In genomic region chr1:25797939-25798338, GRCh38 we compare ENCODE assay signal across 9 cellular contexts. TPM values are rescaled to one million over a fixed set of nuclear protein-coding genes. Genes with fewer than 3 reads are reported as not detected.
A peak's percentile ranks its signal among the peaks of the same experiment; 100 is the strongest.
DNase-seq lines count a peak whose midpoint lies in the region; ATAC-seq, FAIRE-seq and TF ChIP-seq lines count a peak whose summit lies in the region.
"Had no signal": no experiment of that assay in that cellular context is flagged by ENCODE, and none has a peak within 500 bp of the region (broad histone marks: within the 10 kb centered on the region; RNA-seq: fewer than 3 reads in every experiment).

No MANE protein-coding gene starts in this region.

- H3K9ac ChIP-seq in HepG2 (ENCODE audit: insufficient read depth, low read depth, low read length), result no peak overlapping the region

- H3K27me3 ChIP-seq in HepG2 (ENCODE audit: control insufficient read depth in 1 of 2, insufficient read depth in 2 of 2, low read length in 2 of 2), result peaks cover 0 to 17% of the 10 kb centered on the region in 2 experiments; a peak in 2 of 5 replicates

- H3K79me2 ChIP-seq in HepG2 (ENCODE audit: insufficient read depth, low read length), result no peaks in the 10 kb centered on the region

- no peak for FAIRE-seq in HepG2 (lab: Jason Lieb, UNC)

- peaks cover 34% of the 10 kb centered on the region for H3K4me1 Mint-ChIP-seq in CD14-positive monocyte
- H3K4me1 Mint-ChIP-seq in activated naive CD4-positive, alpha-beta T cell treated with anti-CD3 and anti-CD28 coated beads, Interleukin-2, amount 50 U/mL, for 24 hours, result peaks cover 86% of the 10 kb centered on the region

- peaks cover 2 to 3% (median 2%) of the 10 kb centered on the region in 3 donors for H3K27me3 Mint-ChIP-seq in CD14-positive monocyte (ENCODE audit: low read depth in 3 of 3)
- no peaks in the 10 kb centered on the region for H3K27me3 Mint-ChIP-seq in activated naive CD4-positive, alpha-beta T cell treated with anti-CD3 and anti-CD28 coated beads, Interleukin-2, amount 50 U/mL, for 24 hours

- no peaks in the 10 kb centered on the region for H4K20me1 ChIP-seq in HepG2 (ENCODE audit: insufficient read depth, low read length)

- TF ChIP-seq EP300 in HepG2 (IDR thresholded peaks at IDR 0.05; ENCODE audit: low read depth in 2 of 2, low read length in 2 of 2) (no peak), HepG2 (CRISPR knock-in tag; IDR thresholded peaks at IDR 0.05; ENCODE audit: borderline replicate concordance) (no peak)

- H2AFZ ChIP-seq in HepG2 (ENCODE audit: low read length), result no peak overlapping the region

- in situ Hi-C loops in HepG2 (cut with HindIII; ENCODE audit: extremely low pct_ligation_motif_present, low pct_unique_long_range_greater_than_20kb), result loop anchor here (5.0 kb wide), 1 partner anchor 41 kb away; no protein-coding TSS in a partner anchor
- in situ Hi-C loops in GM13976 (cut with MboI; ENCODE audit: low sequenced_read_pairs, unreplicated experiment), result no loop called here

- peak; percentile 62 for ATAC-seq in HepG2
- no peak for ATAC-seq in HG03457 (IDR thresholded peaks at IDR 0.05; ENCODE audit: unreplicated experiment)

- H3K4me2 ChIP-seq in HepG2 (ENCODE audit: low read depth, low read length), result no peak overlapping the region

- peaks cover 0 to 5% of the 10 kb centered on the region in 2 donors for H3K36me3 Mint-ChIP-seq in CD14-positive monocyte
- peaks cover 2% of the 10 kb centered on the region for H3K36me3 Mint-ChIP-seq in activated naive CD4-positive, alpha-beta T cell treated with anti-CD3 and anti-CD28 coated beads, Interleukin-2, amount 50 U/mL, for 24 hours

- H3K27ac Mint-ChIP-seq in CD14-positive monocyte, result peak overlapping the region in 1 of 7 donors; percentile 42
- peak overlapping the region; percentile 87 for H3K27ac Mint-ChIP-seq in activated naive CD4-positive, alpha-beta T cell treated with anti-CD3 and anti-CD28 coated beads, Interleukin-2, amount 50 U/mL, for 24 hours

- CTCF ChIA-PET in HepG2 (lab: Yijun Ruan, JAX; ENCODE audit: low intra/inter-chr PET ratio, low total read pairs), result interaction anchor here (2.0 to 2.4 kb wide), 2 partner anchors 39 to 189 kb away, joined by 11 to 13 read pairs; no protein-coding TSS in a partner anchor

- H3K27ac ChIP-seq in HepG2 (ENCODE audit: extremely low read length, insufficient read depth, low read length), result no peak overlapping the region
- no peak overlapping the region for H3K27ac ChIP-seq in substantia nigra (ENCODE audit: low read depth, low read length, poor library complexity, severe bottlenecking)

- no TSS peak for BruUV-seq in HepG2 (replicated peaks; lab: Mats Ljungman, UMichigan)

- intact Hi-C loops in CD14-positive monocyte (cut with micrococcal nuclease) (no loop called here), HepG2 (cut with micrococcal nuclease; ENCODE audit: unreplicated experiment) (loop anchor here (5.0 kb wide), 2 partner anchors 41 to 181 kb away; partner anchors contain the start of gene MAN1C1)

- TF ChIP-seq POLR2A in HepG2 (IDR thresholded peaks at IDR 0.05; ENCODE audit: insufficient read depth in 1 of 2, low read depth in 2 of 2, low read length in 2 of 2), result no peak

- H3K9me3 Mint-ChIP-seq in CD14-positive monocyte, result no peaks in the 10 kb centered on the region
- H3K9me3 Mint-ChIP-seq in activated naive CD4-positive, alpha-beta T cell treated with anti-CD3 and anti-CD28 coated beads, Interleukin-2, amount 50 U/mL, for 24 hours, result no peaks in the 10 kb centered on the region
- H3K9me3 Mint-ChIP-seq: dendritic cell treated with granulocyte-macrophage colony-stimulating factor and Interleukin-4, amounts not matched to agents 40 ng/mL and 50 ng/mL, for 4 days had no signal

- no peak overlapping the region for H3K4me3 ChIP-seq in HepG2 (replicated peaks in 1 of 3; ENCODE audit: insufficient read depth in 1 of 3, low read depth in 2 of 3, low read length in 3 of 3)

- no peak for DNase-seq in CD14-positive monocyte (ENCODE audit: low spot score)
- peak; percentile 92 for DNase-seq in HuH-7 (ENCODE audit: low spot score)
- peak; percentile 13 for DNase-seq in HepG2 (ENCODE audit: low spot score)
- DNase-seq in GM13976 (ENCODE audit: low spot score), result no peak
- no peak for DNase-seq in NCI-H1436 (lab: John Stamatoyannopoulos, UW)
- no peak for DNase-seq in substantia nigra (lab: John Stamatoyannopoulos, UW)

- H3K4me3 Mint-ChIP-seq in CD14-positive monocyte, result no peak overlapping the region
- H3K4me3 Mint-ChIP-seq in activated naive CD4-positive, alpha-beta T cell treated with anti-CD3 and anti-CD28 coated beads, Interleukin-2, amount 50 U/mL, for 24 hours, result peak overlapping the region; percentile 52
- H3K4me3 Mint-ChIP-seq: dendritic cell treated with granulocyte-macrophage colony-stimulating factor and Interleukin-4, amounts not matched to agents 40 ng/mL and 50 ng/mL, for 4 days had no signal

- H3K4me1 ChIP-seq in HepG2 (ENCODE audit: insufficient read depth, low read length), result peaks cover 26% of the 10 kb centered on the region

- 20% methylated on average over 5 of the region's 8 CpGs for whole genome bisulfite sequencing in HepG2 (ENCODE audit: low lambda C conversion rate)

- no peaks in the 10 kb centered on the region for H3K36me3 ChIP-seq in HepG2 (replicated peaks in 1 of 2; ENCODE audit: control insufficient read depth in 1 of 2, insufficient read depth in 2 of 2, low read length in 2 of 2)

- TF ChIP-seq RAD21 in HepG2 (CRISPR knock-in tag; IDR thresholded peaks at IDR 0.05), result 0 out of 2 replicates have a peak, but pooled peaks have one; percentile 12

- H3K9me3 ChIP-seq in HepG2 (ENCODE audit: low read length), result no peaks in the 10 kb centered on the region

- POLR2A ChIA-PET in HepG2 (lab: Yijun Ruan, JAX), result no interaction called here

- TF ChIP-seq CTCF in CD14-positive monocyte (IDR thresholded peaks at IDR 0.05) (peak; percentile 40), HepG2 (CRISPR knock-in tag; IDR thresholded peaks at IDR 0.05) (peak; percentile 67), GM13976 (IDR thresholded peaks at IDR 0.05; ENCODE audit: borderline replicate concordance, control extremely low read depth, extremely low read depth, insufficient read depth, missing control alignments) (no peak)

TF ChIP-seq in HepG2, 621 proteins besides CTCF, POLR2A, EP300 and RAD21:
- no peak for TF ChIP-seq SIX4 (CRISPR knock-in tag; IDR thresholded peaks at IDR 0.05)
- no peak for TF ChIP-seq ZNF331 (CRISPR knock-in tag; IDR thresholded peaks at IDR 0.05)
- TF ChIP-seq STAG1 (CRISPR knock-in tag; IDR thresholded peaks at IDR 0.05), result peak; percentile 44
TF ChIP-seq in HepG2: peak in this region for 1.

RNA-seq across cellular contexts. Expression of gene SELENON, which starts 2.1 kb away (rescaled TPM):
- polyA plus RNA-seq in CD14-positive monocyte (1 to 10 TPM; 1.5 to 3.5 TPM), HepG2 (2011; rRNA removed) (8.0 and 8.9 TPM in 2 replicates)
- 3.4 and 3.8 TPM in 2 replicates for total RNA-seq in HepG2 (2016; rRNA removed; fragmentation: Illumina TruSeq; extraction: Trizol)
- 1.4 and 1.6 TPM in 2 replicates for total RNA-seq in HepG2 (2016; cell fraction: cytosol; rRNA removed; fragmentation: Illumina TruSeq; extraction: Trizol; ENCODE audit: low read depth)
- total RNA-seq in HepG2 (2016; cell fraction: insoluble cytoplasmic fraction; rRNA removed; fragmentation: Illumina TruSeq; extraction: Trizol), result 2.6 and 3.9 TPM in 2 replicates
- 5.9 and 6.0 TPM in 2 replicates for total RNA-seq in HepG2 (2016; cell fraction: membrane; rRNA removed; fragmentation: Illumina TruSeq; extraction: Trizol)
- total RNA-seq in HepG2 (2016; cell fraction: nucleus; rRNA removed; fragmentation: Illumina TruSeq; extraction: Trizol), result 6.6 and 8.7 TPM in 2 replicates
- polyA plus RNA-seq in HepG2 (2011; cell fraction: cytosol; rRNA removed), result 9.0 and 9.2 TPM in 2 replicates
- polyA plus RNA-seq in HepG2 (2011; cell fraction: nucleus; rRNA removed), result 13.1 and 15.6 TPM in 2 replicates
- polyA plus RNA-seq in HepG2 (2012), result 10.5 and 11.5 TPM in 2 replicates
- polyA plus RNA-seq in HepG2 (2016; cell fraction: cytosol; fragmentation: Illumina TruSeq; extraction: Trizol; ENCODE audit: low read depth), result 3.5 and 4.0 TPM in 2 replicates
- polyA plus RNA-seq in HepG2 (2016; cell fraction: insoluble cytoplasmic fraction; fragmentation: Illumina TruSeq; extraction: Trizol; ENCODE audit: low read depth), result 8.8 and 12.5 TPM in 2 replicates
- polyA plus RNA-seq in HepG2 (2016; cell fraction: membrane; fragmentation: Illumina TruSeq; extraction: Trizol; ENCODE audit: low read depth), result 12.1 and 12.7 TPM in 2 replicates
- 27.6 and 29.1 TPM in 2 replicates for polyA plus RNA-seq in HepG2 (2016; cell fraction: nucleus; fragmentation: Illumina TruSeq; extraction: Trizol; ENCODE audit: insufficient read depth, low read depth)
- 10.4 TPM in 2 replicates for polyA minus RNA-seq in HepG2 (2011; rRNA and poly(A)+ RNA removed; ENCODE audit: low replicate concordance)
- 8.1 and 8.3 TPM in 2 replicates for polyA minus RNA-seq in HepG2 (2011; cell fraction: cytosol; rRNA and poly(A)+ RNA removed)
- 3.1 and 5.0 TPM in 2 replicates for polyA minus RNA-seq in HepG2 (2011; cell fraction: nucleus; rRNA and poly(A)+ RNA removed)

RNA-seq across cellular contexts. Expression of gene MTFR1L, which starts 21.8 kb away (rescaled TPM):
- polyA plus RNA-seq in CD14-positive monocyte (10 to 100 TPM; 67.3 to 69.9 TPM), HepG2 (2011; rRNA removed) (55.7 and 68.1 TPM in 2 replicates)
- 38.0 and 47.5 TPM in 2 replicates for total RNA-seq in HepG2 (2016; rRNA removed; fragmentation: Illumina TruSeq; extraction: Trizol)
- total RNA-seq in HepG2 (2016; cell fraction: cytosol; rRNA removed; fragmentation: Illumina TruSeq; extraction: Trizol; ENCODE audit: low read depth), result 28.2 and 30.9 TPM in 2 replicates
- total RNA-seq in HepG2 (2016; cell fraction: insoluble cytoplasmic fraction; rRNA removed; fragmentation: Illumina TruSeq; extraction: Trizol), result 40.1 and 47.2 TPM in 2 replicates
- 56.8 and 65.1 TPM in 2 replicates for total RNA-seq in HepG2 (2016; cell fraction: membrane; rRNA removed; fragmentation: Illumina TruSeq; extraction: Trizol)
- 25.8 and 26.4 TPM in 2 replicates for total RNA-seq in HepG2 (2016; cell fraction: nucleus; rRNA removed; fragmentation: Illumina TruSeq; extraction: Trizol)
- polyA plus RNA-seq in HepG2 (2011; cell fraction: cytosol; rRNA removed), result 36.1 and 44.8 TPM in 2 replicates
- 196 and 210 TPM in 2 replicates for polyA plus RNA-seq in HepG2 (2011; cell fraction: nucleus; rRNA removed)
- 39.2 and 42.0 TPM in 2 replicates for polyA plus RNA-seq in HepG2 (2012)
- 28.1 and 35.4 TPM in 2 replicates for polyA plus RNA-seq in HepG2 (2016; cell fraction: cytosol; fragmentation: Illumina TruSeq; extraction: Trizol; ENCODE audit: low read depth)
- 45.3 and 52.8 TPM in 2 replicates for polyA plus RNA-seq in HepG2 (2016; cell fraction: insoluble cytoplasmic fraction; fragmentation: Illumina TruSeq; extraction: Trizol; ENCODE audit: low read depth)
- polyA plus RNA-seq in HepG2 (2016; cell fraction: membrane; fragmentation: Illumina TruSeq; extraction: Trizol; ENCODE audit: low read depth), result 52.1 and 54.5 TPM in 2 replicates
- 60.6 and 65.4 TPM in 2 replicates for polyA plus RNA-seq in HepG2 (2016; cell fraction: nucleus; fragmentation: Illumina TruSeq; extraction: Trizol; ENCODE audit: insufficient read depth, low read depth)
- polyA minus RNA-seq in HepG2 (2011; rRNA and poly(A)+ RNA removed; ENCODE audit: low replicate concordance), result 29.8 and 53.8 TPM in 2 replicates
- 18.0 and 18.1 TPM in 2 replicates for polyA minus RNA-seq in HepG2 (2011; cell fraction: cytosol; rRNA and poly(A)+ RNA removed)
- 23.8 and 32.3 TPM in 2 replicates for polyA minus RNA-seq in HepG2 (2011; cell fraction: nucleus; rRNA and poly(A)+ RNA removed)

Comparison
In these comparisons a context has a peak if more than half of its experiments do, and no peak if none do; other contexts are left out.
1. DNase-seq: peak in HuH-7 (single experiment) and HepG2 (single experiment); none in CD14-positive monocyte (single experiment), GM13976 (single experiment), NCI-H1436 (single experiment) and substantia nigra (0 of 49).